ENCODE assay signal across 1 cellular context in the genomic region with DNA sequence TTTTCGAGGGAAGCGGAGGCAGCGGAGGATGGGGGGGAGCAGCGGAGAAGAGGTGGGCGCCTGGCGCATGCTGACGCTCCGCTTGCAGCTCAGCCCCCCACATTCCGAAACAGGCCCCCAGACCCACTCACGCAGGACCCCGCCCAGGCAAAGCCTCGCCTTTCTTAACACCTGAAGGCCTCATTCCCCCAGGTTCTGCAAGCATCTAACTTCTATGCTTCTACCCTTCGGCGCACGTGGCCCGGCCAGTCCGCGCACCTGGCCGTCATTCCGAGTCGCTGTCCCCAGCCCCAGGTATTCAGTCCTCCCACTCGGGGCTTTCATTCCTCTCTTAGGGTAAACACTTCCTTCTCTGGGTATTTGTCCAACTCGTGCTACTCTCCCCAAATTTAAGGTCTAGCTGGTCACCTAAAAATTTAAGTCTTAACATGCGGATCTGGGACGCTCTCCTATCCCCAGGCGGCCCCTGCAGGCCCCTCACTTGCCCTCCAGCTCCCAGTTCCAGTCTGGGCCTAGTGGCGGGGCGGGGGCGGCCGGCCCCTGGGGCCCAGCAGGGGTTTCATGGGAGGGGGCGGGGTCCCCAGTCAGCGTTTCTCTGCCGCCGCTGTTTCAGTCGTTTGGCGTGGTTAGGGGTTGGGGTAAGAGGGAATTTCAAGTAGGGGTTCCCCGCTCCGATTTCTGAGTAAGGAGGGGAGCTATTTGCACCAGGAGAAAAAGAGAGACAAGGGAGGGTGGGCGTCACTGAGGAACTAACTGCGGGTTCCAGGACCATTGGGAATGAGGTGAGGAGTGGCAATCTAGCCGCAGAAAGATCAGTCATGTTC.
TF ChIP-seq lines count a peak whose summit lies in the region.

No MANE protein-coding gene starts in this region.

TF ChIP-seq in K562, 482 proteins besides CTCF, POLR2A, EP300 and RAD21 (continued from another document and continues in another):
- TF ChIP-seq, protein P1, sequence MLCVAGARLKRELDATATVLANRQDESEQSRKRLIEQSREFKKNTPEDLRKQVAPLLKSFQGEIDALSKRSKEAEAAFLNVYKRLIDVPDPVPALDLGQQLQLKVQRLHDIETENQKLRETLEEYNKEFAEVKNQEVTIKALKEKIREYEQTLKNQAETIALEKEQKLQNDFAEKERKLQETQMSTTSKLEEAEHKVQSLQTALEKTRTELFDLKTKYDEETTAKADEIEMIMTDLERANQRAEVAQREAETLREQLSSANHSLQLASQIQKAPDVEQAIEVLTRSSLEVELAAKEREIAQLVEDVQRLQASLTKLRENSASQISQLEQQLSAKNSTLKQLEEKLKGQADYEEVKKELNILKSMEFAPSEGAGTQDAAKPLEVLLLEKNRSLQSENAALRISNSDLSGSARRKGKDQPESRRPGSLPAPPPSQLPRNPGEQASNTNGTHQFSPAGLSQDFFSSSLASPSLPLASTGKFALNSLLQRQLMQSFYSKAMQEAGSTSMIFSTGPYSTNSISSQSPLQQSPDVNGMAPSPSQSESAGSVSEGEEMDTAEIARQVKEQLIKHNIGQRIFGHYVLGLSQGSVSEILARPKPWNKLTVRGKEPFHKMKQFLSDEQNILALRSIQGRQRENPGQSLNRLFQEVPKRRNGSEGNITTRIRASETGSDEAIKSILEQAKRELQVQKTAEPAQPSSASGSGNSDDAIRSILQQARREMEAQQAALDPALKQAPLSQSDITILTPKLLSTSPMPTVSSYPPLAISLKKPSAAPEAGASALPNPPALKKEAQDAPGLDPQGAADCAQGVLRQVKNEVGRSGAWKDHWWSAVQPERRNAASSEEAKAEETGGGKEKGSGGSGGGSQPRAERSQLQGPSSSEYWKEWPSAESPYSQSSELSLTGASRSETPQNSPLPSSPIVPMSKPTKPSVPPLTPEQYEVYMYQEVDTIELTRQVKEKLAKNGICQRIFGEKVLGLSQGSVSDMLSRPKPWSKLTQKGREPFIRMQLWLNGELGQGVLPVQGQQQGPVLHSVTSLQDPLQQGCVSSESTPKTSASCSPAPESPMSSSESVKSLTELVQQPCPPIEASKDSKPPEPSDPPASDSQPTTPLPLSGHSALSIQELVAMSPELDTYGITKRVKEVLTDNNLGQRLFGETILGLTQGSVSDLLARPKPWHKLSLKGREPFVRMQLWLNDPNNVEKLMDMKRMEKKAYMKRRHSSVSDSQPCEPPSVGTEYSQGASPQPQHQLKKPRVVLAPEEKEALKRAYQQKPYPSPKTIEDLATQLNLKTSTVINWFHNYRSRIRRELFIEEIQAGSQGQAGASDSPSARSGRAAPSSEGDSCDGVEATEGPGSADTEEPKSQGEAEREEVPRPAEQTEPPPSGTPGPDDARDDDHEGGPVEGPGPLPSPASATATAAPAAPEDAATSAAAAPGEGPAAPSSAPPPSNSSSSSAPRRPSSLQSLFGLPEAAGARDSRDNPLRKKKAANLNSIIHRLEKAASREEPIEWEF (CRISPR knock-in tag; IDR thresholded peaks at IDR 0.05), result peak; percentile 79; the same call in 1 of the 2 replicates
- TF ChIP-seq RAD51 (IDR thresholded peaks at IDR 0.05; ENCODE audit: borderline replicate concordance, low read depth) (peak; percentile 39; the same call in 1 of the 2 replicates), KLF1 (tag; IDR thresholded peaks at IDR 0.05) (no peak), TRIM28 (IDR thresholded peaks at IDR 0.05) (no peak), FOXJ3 (CRISPR knock-in tag; IDR thresholded peaks at IDR 0.05) (no peak), RBM25 (IDR thresholded peaks at IDR 0.05; ENCODE audit: low read depth, low read length, severe bottlenecking) (no peak), ZNF766 (CRISPR knock-in tag; conservative IDR thresholded peaks at IDR 0.05) (no peak; the same call in 1 of the 2 replicates), TAF1 (IDR thresholded peaks at IDR 0.05; ENCODE audit: control insufficient read depth, extremely low read depth, insufficient read depth, low read length, severe bottlenecking) (peak; percentile 66), MCM2 (IDR thresholded peaks at IDR 0.05; ENCODE audit: low read depth) (no peak), NFE2L1 (tag; IDR thresholded peaks at IDR 0.05; ENCODE audit: borderline replicate concordance, low read depth) (no peak), KAT2B (IDR thresholded peaks at IDR 0.05; ENCODE audit: low read depth, low read length) (no peak), FIP1L1 (IDR thresholded peaks at IDR 0.05; ENCODE audit: low read depth, low read length, poor library complexity, severe bottlenecking) (no peak), SMAD2 (IDR thresholded peaks at IDR 0.05; ENCODE audit: low read depth, low read length) (no peak), STAT5B (CRISPR knock-in tag; IDR thresholded peaks at IDR 0.05) (no peak), PHF21A (IDR thresholded peaks at IDR 0.05; ENCODE audit: borderline replicate concordance, low read depth) (no peak), ELF1 (tag; IDR thresholded peaks at IDR 0.05) (peak; percentile 23; the same call in 1 of the 2 replicates), ZNF197 (CRISPR knock-in tag; IDR thresholded peaks at IDR 0.05; ENCODE audit: low read depth) (peak; percentile 5; the same call in 1 of the 2 replicates), HNRNPLL (IDR thresholded peaks at IDR 0.05; ENCODE audit: low read depth, low read length, poor library complexity, severe bottlenecking) (no peak), TGIF2 (CRISPR knock-in tag; IDR thresholded peaks at IDR 0.05) (peak; percentile 18; the same call in 1 of the 2 replicates), RHOXF2B (CRISPR knock-in tag; conservative IDR thresholded peaks at IDR 0.05) (no peak), IFI16 (CRISPR knock-in tag; IDR thresholded peaks at IDR 0.05) (no peak), ZNF3 (CRISPR knock-in tag; IDR thresholded peaks at IDR 0.05) (no peak), ZFP30 (CRISPR knock-in tag; IDR thresholded peaks at IDR 0.05; ENCODE audit: borderline replicate concordance) (no peak), OTX1 (CRISPR knock-in tag; IDR thresholded peaks at IDR 0.05) (0 out of 2 replicates have a peak, but pooled peaks have one; percentile 21), CBX1 (IDR thresholded peaks at IDR 0.05; ENCODE audit: low read depth) (no peak), JUN (IDR thresholded peaks at IDR 0.05; ENCODE audit: borderline replicate concordance, low read depth, low read length) (0 out of 2 replicates have a peak, but pooled peaks have one; percentile 29), JUN (CRISPR knock-in tag; IDR thresholded peaks at IDR 0.05; ENCODE audit: borderline replicate concordance) (no peak), CCNT2 (IDR thresholded peaks at IDR 0.05; ENCODE audit: borderline replicate concordance, extremely low read depth, insufficient read length, low read depth, low read length) (no peak), BCL6 (CRISPR knock-in tag; IDR thresholded peaks at IDR 0.05) (no peak), SMARCC2 (IDR thresholded peaks at IDR 0.05; ENCODE audit: low read depth) (no peak), ZNF764 (CRISPR knock-in tag; IDR thresholded peaks at IDR 0.05; ENCODE audit: low read depth) (no peak), ZSCAN32 (CRISPR knock-in tag; IDR thresholded peaks at IDR 0.05) (no peak), TCF7L2 (IDR thresholded peaks at IDR 0.05; ENCODE audit: low read depth, low read length) (no peak), PHB2 (IDR thresholded peaks at IDR 0.05; ENCODE audit: low read depth) (no peak)
- TF ChIP-seq, protein P2, sequence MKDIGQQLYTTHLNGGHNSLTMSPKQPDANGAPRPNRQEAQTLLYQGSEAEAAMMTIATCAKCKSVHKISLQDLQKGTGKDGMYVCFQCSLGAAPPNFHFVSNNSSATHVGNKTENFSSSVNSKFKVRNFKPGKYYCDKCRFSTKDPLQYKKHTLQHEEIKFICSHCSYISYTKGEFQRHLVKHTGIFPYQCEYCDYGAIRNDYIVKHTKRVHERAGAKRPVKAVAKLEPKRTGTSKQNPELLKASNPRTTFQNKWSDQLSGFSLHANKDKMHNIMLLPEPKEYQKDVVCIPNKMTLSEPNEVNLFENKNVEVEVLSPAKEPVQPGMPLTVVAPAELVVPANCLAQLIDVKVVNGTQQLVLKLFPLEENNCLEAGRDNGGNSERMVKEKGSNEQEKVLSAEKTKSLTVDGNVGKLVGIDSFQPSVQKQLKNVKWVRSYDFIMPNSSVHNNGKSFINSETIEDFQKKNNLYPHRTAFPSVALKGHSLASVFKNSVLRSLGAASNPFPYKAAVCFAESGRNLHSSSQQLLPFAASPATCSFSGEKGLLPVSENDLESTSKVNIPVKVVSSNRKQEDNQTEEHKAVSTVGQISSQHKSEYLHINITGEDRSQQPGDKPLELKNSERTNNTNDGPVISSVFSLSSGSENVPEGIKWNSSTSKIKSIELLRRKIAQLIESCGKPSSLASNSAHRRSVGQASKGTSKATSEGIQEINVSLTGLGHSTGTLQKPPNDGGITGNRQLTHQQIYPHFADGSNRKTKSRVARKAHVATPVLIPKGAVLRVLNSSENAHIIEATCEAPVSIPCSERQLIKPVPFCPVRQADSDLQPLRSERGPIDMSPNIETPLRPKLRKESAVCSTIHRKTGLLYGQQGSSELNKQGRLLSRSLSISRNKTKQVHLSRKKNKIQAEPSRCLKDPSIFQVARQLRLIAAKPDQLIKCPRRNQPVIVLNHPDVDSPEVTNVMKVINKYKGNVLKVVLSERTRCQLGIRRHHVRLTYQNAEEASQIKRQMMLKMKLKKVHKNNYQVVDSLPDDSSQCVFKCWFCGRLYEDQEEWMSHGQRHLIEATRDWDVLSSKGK (CRISPR knock-in tag; IDR thresholded peaks at IDR 0.05), result no peak
- TF ChIP-seq, protein P3, sequence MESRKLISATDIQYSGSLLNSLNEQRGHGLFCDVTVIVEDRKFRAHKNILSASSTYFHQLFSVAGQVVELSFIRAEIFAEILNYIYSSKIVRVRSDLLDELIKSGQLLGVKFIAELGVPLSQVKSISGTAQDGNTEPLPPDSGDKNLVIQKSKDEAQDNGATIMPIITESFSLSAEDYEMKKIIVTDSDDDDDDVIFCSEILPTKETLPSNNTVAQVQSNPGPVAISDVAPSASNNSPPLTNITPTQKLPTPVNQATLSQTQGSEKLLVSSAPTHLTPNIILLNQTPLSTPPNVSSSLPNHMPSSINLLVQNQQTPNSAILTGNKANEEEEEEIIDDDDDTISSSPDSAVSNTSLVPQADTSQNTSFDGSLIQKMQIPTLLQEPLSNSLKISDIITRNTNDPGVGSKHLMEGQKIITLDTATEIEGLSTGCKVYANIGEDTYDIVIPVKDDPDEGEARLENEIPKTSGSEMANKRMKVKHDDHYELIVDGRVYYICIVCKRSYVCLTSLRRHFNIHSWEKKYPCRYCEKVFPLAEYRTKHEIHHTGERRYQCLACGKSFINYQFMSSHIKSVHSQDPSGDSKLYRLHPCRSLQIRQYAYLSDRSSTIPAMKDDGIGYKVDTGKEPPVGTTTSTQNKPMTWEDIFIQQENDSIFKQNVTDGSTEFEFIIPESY (CRISPR knock-in tag; IDR thresholded peaks at IDR 0.05), result no peak
- TF ChIP-seq, protein P4, sequence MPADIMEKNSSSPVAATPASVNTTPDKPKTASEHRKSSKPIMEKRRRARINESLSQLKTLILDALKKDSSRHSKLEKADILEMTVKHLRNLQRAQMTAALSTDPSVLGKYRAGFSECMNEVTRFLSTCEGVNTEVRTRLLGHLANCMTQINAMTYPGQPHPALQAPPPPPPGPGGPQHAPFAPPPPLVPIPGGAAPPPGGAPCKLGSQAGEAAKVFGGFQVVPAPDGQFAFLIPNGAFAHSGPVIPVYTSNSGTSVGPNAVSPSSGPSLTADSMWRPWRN (IDR thresholded peaks at IDR 0.05; ENCODE audit: low read depth), result no peak
- TF ChIP-seq, protein P5, sequence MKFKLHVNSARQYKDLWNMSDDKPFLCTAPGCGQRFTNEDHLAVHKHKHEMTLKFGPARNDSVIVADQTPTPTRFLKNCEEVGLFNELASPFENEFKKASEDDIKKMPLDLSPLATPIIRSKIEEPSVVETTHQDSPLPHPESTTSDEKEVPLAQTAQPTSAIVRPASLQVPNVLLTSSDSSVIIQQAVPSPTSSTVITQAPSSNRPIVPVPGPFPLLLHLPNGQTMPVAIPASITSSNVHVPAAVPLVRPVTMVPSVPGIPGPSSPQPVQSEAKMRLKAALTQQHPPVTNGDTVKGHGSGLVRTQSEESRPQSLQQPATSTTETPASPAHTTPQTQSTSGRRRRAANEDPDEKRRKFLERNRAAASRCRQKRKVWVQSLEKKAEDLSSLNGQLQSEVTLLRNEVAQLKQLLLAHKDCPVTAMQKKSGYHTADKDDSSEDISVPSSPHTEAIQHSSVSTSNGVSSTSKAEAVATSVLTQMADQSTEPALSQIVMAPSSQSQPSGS (CRISPR knock-in tag; IDR thresholded peaks at IDR 0.05), result no peak
- TF ChIP-seq, protein P6, sequence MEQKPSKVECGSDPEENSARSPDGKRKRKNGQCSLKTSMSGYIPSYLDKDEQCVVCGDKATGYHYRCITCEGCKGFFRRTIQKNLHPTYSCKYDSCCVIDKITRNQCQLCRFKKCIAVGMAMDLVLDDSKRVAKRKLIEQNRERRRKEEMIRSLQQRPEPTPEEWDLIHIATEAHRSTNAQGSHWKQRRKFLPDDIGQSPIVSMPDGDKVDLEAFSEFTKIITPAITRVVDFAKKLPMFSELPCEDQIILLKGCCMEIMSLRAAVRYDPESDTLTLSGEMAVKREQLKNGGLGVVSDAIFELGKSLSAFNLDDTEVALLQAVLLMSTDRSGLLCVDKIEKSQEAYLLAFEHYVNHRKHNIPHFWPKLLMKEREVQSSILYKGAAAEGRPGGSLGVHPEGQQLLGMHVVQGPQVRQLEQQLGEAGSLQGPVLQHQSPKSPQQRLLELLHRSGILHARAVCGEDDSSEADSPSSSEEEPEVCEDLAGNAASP (IDR thresholded peaks at IDR 0.05), result no peak
- TF ChIP-seq, protein P7, sequence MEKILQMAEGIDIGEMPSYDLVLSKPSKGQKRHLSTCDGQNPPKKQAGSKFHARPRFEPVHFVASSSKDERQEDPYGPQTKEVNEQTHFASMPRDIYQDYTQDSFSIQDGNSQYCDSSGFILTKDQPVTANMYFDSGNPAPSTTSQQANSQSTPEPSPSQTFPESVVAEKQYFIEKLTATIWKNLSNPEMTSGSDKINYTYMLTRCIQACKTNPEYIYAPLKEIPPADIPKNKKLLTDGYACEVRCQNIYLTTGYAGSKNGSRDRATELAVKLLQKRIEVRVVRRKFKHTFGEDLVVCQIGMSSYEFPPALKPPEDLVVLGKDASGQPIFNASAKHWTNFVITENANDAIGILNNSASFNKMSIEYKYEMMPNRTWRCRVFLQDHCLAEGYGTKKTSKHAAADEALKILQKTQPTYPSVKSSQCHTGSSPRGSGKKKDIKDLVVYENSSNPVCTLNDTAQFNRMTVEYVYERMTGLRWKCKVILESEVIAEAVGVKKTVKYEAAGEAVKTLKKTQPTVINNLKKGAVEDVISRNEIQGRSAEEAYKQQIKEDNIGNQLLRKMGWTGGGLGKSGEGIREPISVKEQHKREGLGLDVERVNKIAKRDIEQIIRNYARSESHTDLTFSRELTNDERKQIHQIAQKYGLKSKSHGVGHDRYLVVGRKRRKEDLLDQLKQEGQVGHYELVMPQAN (IDR thresholded peaks at IDR 0.05; ENCODE audit: borderline replicate concordance), result peak; percentile 65; the same call in 1 of the 2 replicates
- TF ChIP-seq, protein P8, sequence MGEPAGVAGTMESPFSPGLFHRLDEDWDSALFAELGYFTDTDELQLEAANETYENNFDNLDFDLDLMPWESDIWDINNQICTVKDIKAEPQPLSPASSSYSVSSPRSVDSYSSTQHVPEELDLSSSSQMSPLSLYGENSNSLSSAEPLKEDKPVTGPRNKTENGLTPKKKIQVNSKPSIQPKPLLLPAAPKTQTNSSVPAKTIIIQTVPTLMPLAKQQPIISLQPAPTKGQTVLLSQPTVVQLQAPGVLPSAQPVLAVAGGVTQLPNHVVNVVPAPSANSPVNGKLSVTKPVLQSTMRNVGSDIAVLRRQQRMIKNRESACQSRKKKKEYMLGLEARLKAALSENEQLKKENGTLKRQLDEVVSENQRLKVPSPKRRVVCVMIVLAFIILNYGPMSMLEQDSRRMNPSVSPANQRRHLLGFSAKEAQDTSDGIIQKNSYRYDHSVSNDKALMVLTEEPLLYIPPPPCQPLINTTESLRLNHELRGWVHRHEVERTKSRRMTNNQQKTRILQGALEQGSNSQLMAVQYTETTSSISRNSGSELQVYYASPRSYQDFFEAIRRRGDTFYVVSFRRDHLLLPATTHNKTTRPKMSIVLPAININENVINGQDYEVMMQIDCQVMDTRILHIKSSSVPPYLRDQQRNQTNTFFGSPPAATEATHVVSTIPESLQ (CRISPR knock-in tag; IDR thresholded peaks at IDR 0.05), result no peak
